Comparison of ENCODE assay signal across 8 cellular contexts in genomic region chr7:92621641-92622429, GRCh38. TPM values are rescaled to one million over a fixed set of nuclear protein-coding genes. Genes with fewer than 3 reads are reported as not detected.
A peak's percentile ranks its signal among the peaks of the same experiment; 100 is the strongest.
DNase-seq lines count a peak whose midpoint lies in the region; ATAC-seq and TF ChIP-seq lines count a peak whose summit lies in the region.

No MANE protein-coding gene starts in this region.

- H3K36me3 Mint-ChIP-seq in T-helper 17 cell (ENCODE audit: low read depth) = no peaks in the 10 kb centered on the region

- no peak overlapping the region for H2AK5ac ChIP-seq in mesenchymal stem cell (ENCODE audit: low read length, severe bottlenecking)

- peaks cover 25% of the 10 kb centered on the region for H3K4me1 Mint-ChIP-seq in T-helper 17 cell

- no peaks in the 10 kb centered on the region for H3K27me3 ChIP-seq in mesenchymal stem cell (ENCODE audit: control insufficient read depth in 1 of 2, insufficient read depth in 1 of 2, low read length in 2 of 2)

- 90% methylated on average over 4 of the region's 4 CpGs for WGBS in mesenchymal stem cell

- H3K18ac ChIP-seq in mesenchymal stem cell (ENCODE audit: low read depth in 1 of 2, low read length in 2 of 2) = no peak overlapping the region

- no peak overlapping the region for H2BK5ac ChIP-seq in mesenchymal stem cell (ENCODE audit: low read depth, low read length, poor library complexity, severe bottlenecking)

- H2AFZ ChIP-seq in mesenchymal stem cell (ENCODE audit: low read depth, low read length) = no peak overlapping the region

- no peak overlapping the region for H3K4me2 ChIP-seq in mesenchymal stem cell (ENCODE audit: low read length, poor library complexity, severe bottlenecking)

- no peak overlapping the region for H3K14ac ChIP-seq in mesenchymal stem cell (ENCODE audit: low read length in 2 of 2)

- H3K4me3 Mint-ChIP-seq in T-helper 17 cell = no peak overlapping the region

- H2BK12ac ChIP-seq in mesenchymal stem cell (ENCODE audit: low read length in 2 of 2) = no peak overlapping the region

- H3K9me3 ChIP-seq in T-helper 17 cell (ENCODE audit: control insufficient read depth, low read length, poor library complexity, severe bottlenecking) = no peaks in the 10 kb centered on the region
- no peaks in the 10 kb centered on the region for H3K9me3 ChIP-seq in mesenchymal stem cell (ENCODE audit: control insufficient read depth, low read length)
- no peaks in the 10 kb centered on the region for H3K9me3 ChIP-seq in mucosa of descending colon

- intact Hi-C loops in mucosa of descending colon (cut with DNase I, micrococcal nuclease) = loop anchor here (5.0 to 10.0 kb wide), 5 partner anchors 63 to 435 kb away; no protein-coding TSS in a partner anchor

- H3K23ac ChIP-seq in mesenchymal stem cell (ENCODE audit: low read length in 2 of 2) = no peak overlapping the region

- H3K36me3 ChIP-seq in mesenchymal stem cell (ENCODE audit: control insufficient read depth in 1 of 2, insufficient read depth in 2 of 2, low read depth in 1 of 2, low read length in 2 of 2) = peaks cover 15 to 20% of the 10 kb centered on the region in 2 experiments
- no peaks in the 10 kb centered on the region for H3K36me3 ChIP-seq in mucosa of descending colon (ENCODE audit: low read depth)

- TF ChIP-seq CTCF in mucosa of descending colon (IDR thresholded peaks at IDR 0.05) = no peak

- peak overlapping the region; percentile 66 for H3K9ac ChIP-seq in mesenchymal stem cell (ENCODE audit: low read length)

- no peak overlapping the region for H3K4ac ChIP-seq in mesenchymal stem cell (ENCODE audit: low read depth in 1 of 2, low read length in 2 of 2)

- H3K4me3 ChIP-seq in mesenchymal stem cell (ENCODE audit: insufficient read depth in 1 of 2, low read depth in 1 of 2, low read length in 2 of 2) = no peak overlapping the region
- no peak overlapping the region for H3K4me3 ChIP-seq in mucosa of descending colon

- no peak overlapping the region for H2BK15ac ChIP-seq in mesenchymal stem cell (ENCODE audit: low read depth, poor library complexity, severe bottlenecking)

- no peaks in the 10 kb centered on the region for H3K27me3 Mint-ChIP-seq in T-helper 17 cell

- H3K27ac Mint-ChIP-seq in T-helper 17 cell = peak overlapping the region; percentile 87

- no peak overlapping the region for H4K91ac ChIP-seq in mesenchymal stem cell (ENCODE audit: low read length)

- H4K8ac ChIP-seq in mesenchymal stem cell (ENCODE audit: low read length) = no peak overlapping the region

- no peaks in the 10 kb centered on the region for H3K4me1 ChIP-seq in mesenchymal stem cell (ENCODE audit: control insufficient read depth, insufficient read depth, low read depth, low read length)
- H3K4me1 ChIP-seq in mucosa of descending colon (ENCODE audit: low read depth) = no peaks in the 10 kb centered on the region

- ATAC-seq in GM18870 (IDR thresholded peaks at IDR 0.05; ENCODE audit: unreplicated experiment) = peak; percentile 52
- peak; percentile 59 for ATAC-seq in HG02852 (IDR thresholded peaks at IDR 0.05; ENCODE audit: unreplicated experiment)
- ATAC-seq in T-helper 17 cell = no peak
- ATAC-seq in mucosa of descending colon = no peak

- H3K27ac ChIP-seq in mesenchymal stem cell (ENCODE audit: low read length, poor library complexity, severe bottlenecking) = peak overlapping the region; percentile 81

- H2BK120ac ChIP-seq in mesenchymal stem cell (ENCODE audit: low read depth, low read length) = no peak overlapping the region

- DNase-seq in T-helper 17 cell = no peak
- peak; percentile 24 for DNase-seq in mesenchymal stem cell
- no peak for DNase-seq in epidermal melanocyte (ENCODE audit: insufficient read length, low spot score)
- no peak for DNase-seq in mucosa of descending colon
- no peak for DNase-seq in Kasumi-1 (lab: John Stamatoyannopoulos, UW)
- no peak for DNase-seq in OCI-M2 (lab: John Stamatoyannopoulos, UW; ENCODE audit: unreplicated experiment)

- peaks cover 17% of the 10 kb centered on the region for H3K79me1 ChIP-seq in mesenchymal stem cell (replicated peaks; ENCODE audit: low read length, poor library complexity, severe bottlenecking)

RNA-seq across cellular contexts. Expression of gene FAM133B, which starts 31.6 kb away (rescaled TPM):
- 10 to 100 TPM; 71.6 to 77.0 TPM for total RNA-seq in T-helper 17 cell
- 38.9 TPM for polyA plus RNA-seq in mesenchymal stem cell (2013, experiment 1 of 2)
- 43.0 TPM for polyA plus RNA-seq in mesenchymal stem cell (2013, experiment 2 of 2)
- total RNA-seq in mucosa of descending colon = 10 to 100 TPM; 17.3 to 25.7 (median 21.9) TPM

Comparison
In these comparisons a context has a peak if more than half of its experiments do, and no peak if none do; other contexts are left out.
1. ATAC-seq: peak in GM18870 (single experiment) and HG02852 (single experiment); none in T-helper 17 cell (single experiment) and mucosa of descending colon (single experiment).